8 cellular contexts compared by ENCODE assay signal in genomic region chr6:33570806-33571636, GRCh38.
A peak's percentile ranks its signal among the peaks of the same experiment; 100 is the strongest.
DNase-seq lines count a peak whose midpoint lies in the region; ATAC-seq and TF ChIP-seq lines count a peak whose summit lies in the region.

No MANE protein-coding gene starts in this region.

- H3K4me3 ChIP-seq in retinal pigment epithelial cell (ENCODE audit: low read length), result peak overlapping the region; percentile 76

- ATAC-seq in GM18499 (IDR thresholded peaks at IDR 0.05; ENCODE audit: insufficient read depth, unreplicated experiment) (peak; percentile 66), HG02852 (IDR thresholded peaks at IDR 0.05; ENCODE audit: unreplicated experiment) (peak; percentile 83)

- no peak for TF ChIP-seq CTCF in retinal pigment epithelial cell (conservative IDR thresholded peaks at IDR 0.05; ENCODE audit: low read depth, low read length)

- peak; percentile 68 for DNase-seq in NCI-H146 treated with DMSO at 0.1 percent for 48 hours (lab: John Stamatoyannopoulos, UW; ENCODE audit: unreplicated experiment)
- peak; percentile 76 to 99 (median 89) for DNase-seq in T-helper 2 cell
- peak; percentile 33 to 86 (median 71) for DNase-seq in anterior cingulate cortex (lab: John Stamatoyannopoulos, UW)
- peak; percentile 88 for DNase-seq in hepatic stellate cell (ENCODE audit: low spot score)
- no peak for DNase-seq in retinal pigment epithelial cell (ENCODE audit: low read depth)
- DNase-seq in LoVo (ENCODE audit: low spot score), result no peak

Comparison
In these comparisons a context has a peak if more than half of its experiments do, and no peak if none do; other contexts are left out.
1. DNase-seq: peak in NCI-H146 treated with DMSO at 0.1 percent for 48 hours (single experiment), T-helper 2 cell (5 of 5), anterior cingulate cortex (58 of 58) and hepatic stellate cell (single experiment); none in retinal pigment epithelial cell (single experiment) and LoVo (single experiment).